1 cellular context compared by ENCODE assay signal in genomic region chr2:241965931-241966412, GRCh38.
TF ChIP-seq lines count a peak whose summit lies in the region.

No MANE protein-coding gene starts in this region.

TF ChIP-seq in GM23338, 12 proteins besides CTCF, POLR2A, EP300 and RAD21 (continued from another document):
- TF ChIP-seq JUNB (IDR thresholded peaks at IDR 0.05; ENCODE audit: unreplicated experiment) (no peak), REST (IDR thresholded peaks at IDR 0.05; ENCODE audit: unreplicated experiment) (no peak), ZNF114 (CRISPR knock-in tag; IDR thresholded peaks at IDR 0.05) (no peak)
